8 cellular contexts compared by ENCODE assay signal in genomic region chr20:41329435-41330342, GRCh38. TPM values are rescaled to one million over a fixed set of nuclear protein-coding genes. Genes with fewer than 3 reads are reported as not detected.
A peak's percentile ranks its signal among the peaks of the same experiment; 100 is the strongest.
DNase-seq lines count a peak whose midpoint lies in the region; ATAC-seq and TF ChIP-seq lines count a peak whose summit lies in the region.

No MANE protein-coding gene starts in this region.

- H3K4me3 ChIP-seq in OCI-LY1 (ENCODE audit: low read depth, low read length, poor library complexity, severe bottlenecking) (no peak overlapping the region), fibroblast of villous mesenchyme (ENCODE audit: low read depth, low read length) (no peak overlapping the region), psoas muscle (peak overlapping the region; percentile 16), vagina (no peak overlapping the region)

- H3K4me1 Mint-ChIP-seq in activated T-helper 1 cell treated with anti-CD3 and anti-CD28 coated beads, Interleukin-12 subunit alpha, Interleukin-12 subunit beta, Interleukin-2, Interleukin-4 antibody, amounts not matched to agents 30 ng/mL and 10 ng/mL and 1 ng/mL, durations not matched to agents 14 hours and 24 hours and 36 hours (ENCODE audit: low read depth), result peaks cover 18% of the 10 kb centered on the region

- peak overlapping the region; percentile 86 for H3K27ac Mint-ChIP-seq in activated T-helper 1 cell treated with anti-CD3 and anti-CD28 coated beads, Interleukin-12 subunit alpha, Interleukin-12 subunit beta, Interleukin-2, Interleukin-4 antibody, amounts not matched to agents 30 ng/mL and 10 ng/mL and 1 ng/mL, durations not matched to agents 14 hours and 24 hours and 36 hours

- intact Hi-C loops in activated T-helper 1 cell treated with anti-CD3 and anti-CD28 coated beads, Interleukin-12 subunit alpha, Interleukin-12 subunit beta, Interleukin-2, Interleukin-4 antibody, amounts not matched to agents 30 ng/mL and 10 ng/mL and 1 ng/mL, durations not matched to agents 14 hours and 24 hours and 36 hours (cut with micrococcal nuclease), result loop anchor here (1.0 kb wide), 1 partner anchor 12 kb away; the partner anchor contains the start of gene ZHX3
- intact Hi-C loops in psoas muscle (cut with DNase I), result loop anchor here (5.0 to 10.0 kb wide), 2 partner anchors 97 to 365 kb away; no protein-coding TSS in a partner anchor
- intact Hi-C loops in vagina (cut with DNase I), result loop anchor here (10.0 kb wide), 1 partner anchor 345 kb away; no protein-coding TSS in a partner anchor

- H3F3A ChIP-seq in OCI-LY1 (ENCODE audit: insufficient read depth, low read length), result no peaks in the 10 kb centered on the region

- H3K27ac ChIP-seq in OCI-LY1 (ENCODE audit: low read depth, low read length, poor library complexity, severe bottlenecking) (no peak overlapping the region), psoas muscle (peak overlapping the region; percentile 88), vagina (peak overlapping the region; percentile 77)

- H3K27me3 ChIP-seq in OCI-LY1 (ENCODE audit: insufficient read depth, low read length) (0 out of 2 replicates have a peak, but pooled peaks cover 3% of the 10 kb centered on the region), psoas muscle (ENCODE audit: insufficient read depth in 3 of 3, low read length in 2 of 3) (no peaks in the 10 kb centered on the region), vagina (no peaks in the 10 kb centered on the region)

- H3K79me2 ChIP-seq in OCI-LY1 (ENCODE audit: insufficient read depth, low read length), result no peaks in the 10 kb centered on the region

- H3K36me3 Mint-ChIP-seq in activated T-helper 1 cell treated with anti-CD3 and anti-CD28 coated beads, Interleukin-12 subunit alpha, Interleukin-12 subunit beta, Interleukin-2, Interleukin-4 antibody, amounts not matched to agents 30 ng/mL and 10 ng/mL and 1 ng/mL, durations not matched to agents 14 hours and 24 hours and 36 hours (ENCODE audit: low read depth), result no peaks in the 10 kb centered on the region

- H3K4me1 ChIP-seq in OCI-LY1 (ENCODE audit: insufficient read depth, low read length, severe bottlenecking) (peaks cover 9% of the 10 kb centered on the region), psoas muscle (peaks cover 16% of the 10 kb centered on the region), vagina (peaks cover 15% of the 10 kb centered on the region)

- peak in 1 of 2 donors; percentile 3 for TF ChIP-seq POLR2A in vagina (IDR thresholded peaks at IDR 0.05)

- no peaks in the 10 kb centered on the region for H3K9me2 ChIP-seq in OCI-LY1 (ENCODE audit: low read depth, low read length)

- peak; percentile 90 for ATAC-seq in GM21825 (IDR thresholded peaks at IDR 0.05; ENCODE audit: unreplicated experiment)
- peak; percentile 97 to 99 (median 98) for ATAC-seq in psoas muscle

- no peaks in the 10 kb centered on the region for H4K20me1 ChIP-seq in OCI-LY1 (ENCODE audit: insufficient read depth, low read length)

- peak; percentile 61 for DNase-seq in Ammon's horn (ENCODE audit: low spot score)
- DNase-seq in activated T-helper 1 cell treated with anti-CD3 and anti-CD28 coated beads, Interleukin-12 subunit alpha, Interleukin-12 subunit beta, Interleukin-2, Interleukin-4 antibody, amounts not matched to agents 30 ng/mL and 10 ng/mL and 1 ng/mL, durations not matched to agents 14 hours and 24 hours and 36 hours (ENCODE audit: low spot score), result peak; percentile 53
- DNase-seq in fibroblast of villous mesenchyme (ENCODE audit: low read depth), result peak; percentile 97
- DNase-seq in psoas muscle, result peak; percentile 87 to 92
- peak in 1 of 2 donors; percentile 97 for DNase-seq in vagina (ENCODE audit: extremely low spot score in 2 of 2)
- DNase-seq in SKM-1 treated with dmso at 0.1 percent for 144 hours (lab: John Stamatoyannopoulos, UW; ENCODE audit: unreplicated experiment), result no peak

- H3K27me3 Mint-ChIP-seq in activated T-helper 1 cell treated with anti-CD3 and anti-CD28 coated beads, Interleukin-12 subunit alpha, Interleukin-12 subunit beta, Interleukin-2, Interleukin-4 antibody, amounts not matched to agents 30 ng/mL and 10 ng/mL and 1 ng/mL, durations not matched to agents 14 hours and 24 hours and 36 hours (ENCODE audit: insufficient read depth), result peaks cover 8% of the 10 kb centered on the region

- no peaks in the 10 kb centered on the region for H3K9me3 ChIP-seq in OCI-LY1 (ENCODE audit: low read length)
- no peaks in the 10 kb centered on the region for H3K9me3 ChIP-seq in psoas muscle
- H3K9me3 ChIP-seq in vagina, result no peaks in the 10 kb centered on the region

- no peak overlapping the region for H3K9ac ChIP-seq in OCI-LY1 (ENCODE audit: low read length)

- TF ChIP-seq CTCF in OCI-LY1 (IDR thresholded peaks at IDR 0.05; ENCODE audit: low read length) (no peak), fibroblast of villous mesenchyme (IDR thresholded peaks at IDR 0.05; ENCODE audit: insufficient read depth, low read depth, low read length) (no peak), psoas muscle (IDR thresholded peaks at IDR 0.05) (no peak), vagina (IDR thresholded peaks at IDR 0.05) (no peak)

- no peaks in the 10 kb centered on the region for H3K36me3 ChIP-seq in OCI-LY1 (ENCODE audit: insufficient read depth, low read length)
- no peaks in the 10 kb centered on the region for H3K36me3 ChIP-seq in psoas muscle (ENCODE audit: insufficient read depth in 1 of 2, low read depth in 1 of 2)
- no peaks in the 10 kb centered on the region for H3K36me3 ChIP-seq in vagina

- H3K9me3 Mint-ChIP-seq in activated T-helper 1 cell treated with anti-CD3 and anti-CD28 coated beads, Interleukin-12 subunit alpha, Interleukin-12 subunit beta, Interleukin-2, Interleukin-4 antibody, amounts not matched to agents 30 ng/mL and 10 ng/mL and 1 ng/mL, durations not matched to agents 14 hours and 24 hours and 36 hours, result no peaks in the 10 kb centered on the region

- H2AFZ ChIP-seq in OCI-LY1 (ENCODE audit: low read length), result no peak overlapping the region

- H3K4me3 Mint-ChIP-seq in activated T-helper 1 cell treated with anti-CD3 and anti-CD28 coated beads, Interleukin-12 subunit alpha, Interleukin-12 subunit beta, Interleukin-2, Interleukin-4 antibody, amounts not matched to agents 30 ng/mL and 10 ng/mL and 1 ng/mL, durations not matched to agents 14 hours and 24 hours and 36 hours, result no peak overlapping the region

- peak overlapping the region; percentile 16; the same call in 1 of the 2 replicates for H3K4me2 ChIP-seq in OCI-LY1 (ENCODE audit: low read length)

- 17 to 24% (median 18%) methylated on average over 14 of the region's 14 CpGs for WGBS in psoas muscle, 3 donors

RNA-seq across cellular contexts. Expression of gene LPIN3, which starts 10.9 kb away (rescaled TPM):
- total RNA-seq in activated T-helper 1 cell treated with anti-CD3 and anti-CD28 coated beads, Interleukin-12 subunit alpha, Interleukin-12 subunit beta, Interleukin-2, Interleukin-4 antibody, amounts not matched to agents 30 ng/mL and 10 ng/mL and 1 ng/mL, durations not matched to agents 14 hours and 24 hours and 36 hours, result 1.1 and 1.4 TPM in 2 replicates
- 5.6 and 7.4 TPM in 2 replicates for total RNA-seq in fibroblast of villous mesenchyme
- 1 to 10 TPM in 3 of 4 donors, under 1 TPM in 1; 0.57 to 2.4 (median 1.3) TPM for total RNA-seq in psoas muscle
- 1 to 10 TPM; 1.1 to 3.0 (median 2.0) TPM for polyA plus RNA-seq in psoas muscle
- total RNA-seq in vagina, result 82.3 TPM

RNA-seq across cellular contexts. Expression of gene ZHX3, which starts 12.2 kb away (rescaled TPM):
- total RNA-seq in activated T-helper 1 cell treated with anti-CD3 and anti-CD28 coated beads, Interleukin-12 subunit alpha, Interleukin-12 subunit beta, Interleukin-2, Interleukin-4 antibody, amounts not matched to agents 30 ng/mL and 10 ng/mL and 1 ng/mL, durations not matched to agents 14 hours and 24 hours and 36 hours, result 9.5 and 11.9 TPM in 2 replicates
- total RNA-seq in fibroblast of villous mesenchyme (38.7 and 39.3 TPM in 2 replicates), psoas muscle (10 to 100 TPM; 39.6 to 47.7 (median 45.2) TPM), vagina (26.8 TPM)
- 10 to 100 TPM in 2 of 3 donors, 1 to 10 TPM in 1; 7.0 to 30.2 (median 10.5) TPM for polyA plus RNA-seq in psoas muscle

RNA-seq across cellular contexts. Expression of gene EMILIN3, which starts 36.9 kb away (rescaled TPM):
- 0.65 and 0.69 TPM in 2 replicates for total RNA-seq in activated T-helper 1 cell treated with anti-CD3 and anti-CD28 coated beads, Interleukin-12 subunit alpha, Interleukin-12 subunit beta, Interleukin-2, Interleukin-4 antibody, amounts not matched to agents 30 ng/mL and 10 ng/mL and 1 ng/mL, durations not matched to agents 14 hours and 24 hours and 36 hours
- total RNA-seq in fibroblast of villous mesenchyme (under 0.01 TPM in 1 of 2 replicates, not detected in the other), psoas muscle (1 to 10 TPM in 1 of 4 donors, under 1 TPM in 2, not detected in 1; 0.12 to 1.1 (median 0.23) TPM), vagina (5.6 TPM)
- polyA plus RNA-seq in psoas muscle, result 1 to 10 TPM in 1 of 3 donors, under 1 TPM in 2; 0.15 to 1.5 (median 0.70) TPM
